Comparison of ENCODE assay signal across 1 cellular context in the genomic region with DNA sequence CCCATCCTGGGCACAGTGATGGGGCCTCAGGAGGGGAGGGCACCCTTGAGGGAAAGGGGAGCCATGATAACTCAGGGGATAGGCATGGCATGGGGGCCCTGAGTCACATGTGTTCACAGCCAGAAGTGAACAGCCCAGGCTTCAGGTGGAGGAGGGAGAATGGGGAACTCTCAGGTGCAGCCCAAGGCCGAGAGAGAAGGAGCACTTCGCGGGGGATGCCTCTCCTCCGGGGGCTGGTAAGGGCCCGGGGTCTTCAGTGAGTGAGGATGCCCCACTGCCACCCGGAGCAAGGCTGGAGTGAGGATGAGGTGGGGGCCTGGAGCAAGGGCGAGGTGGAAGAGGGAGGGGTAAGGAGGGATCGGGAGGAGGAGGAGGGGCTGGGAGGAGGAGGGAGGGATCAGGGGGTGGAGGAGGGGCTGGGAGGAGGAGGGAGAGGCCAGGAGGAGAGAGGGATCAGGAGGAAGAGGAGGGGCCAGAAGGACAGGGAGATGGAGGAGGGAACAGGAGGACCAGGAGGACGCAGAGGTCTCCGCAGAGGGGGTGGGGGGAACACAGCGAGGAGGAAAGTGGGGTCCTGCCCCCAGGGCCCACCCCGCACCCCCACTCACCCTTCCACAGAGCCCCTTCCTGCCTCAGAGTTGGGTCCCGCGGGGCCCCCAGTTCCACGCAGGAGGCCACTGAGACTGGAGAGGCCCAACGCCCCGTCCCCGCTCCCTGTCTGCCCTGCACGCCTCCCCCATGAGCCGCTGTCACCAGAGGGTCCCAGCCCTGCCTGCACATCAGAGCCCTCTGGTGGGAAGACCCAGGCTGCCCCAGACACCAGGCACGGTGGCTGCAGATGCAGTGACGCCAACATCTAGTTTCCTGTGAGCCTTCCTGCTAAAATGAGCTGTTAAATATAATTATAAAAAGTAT.
TF ChIP-seq lines count a peak whose summit lies in the region.

No MANE protein-coding gene starts in this region.

TF ChIP-seq in GM23338, 12 proteins besides CTCF, POLR2A, EP300 and RAD21 (continued from another document):
- TF ChIP-seq, protein P1, sequence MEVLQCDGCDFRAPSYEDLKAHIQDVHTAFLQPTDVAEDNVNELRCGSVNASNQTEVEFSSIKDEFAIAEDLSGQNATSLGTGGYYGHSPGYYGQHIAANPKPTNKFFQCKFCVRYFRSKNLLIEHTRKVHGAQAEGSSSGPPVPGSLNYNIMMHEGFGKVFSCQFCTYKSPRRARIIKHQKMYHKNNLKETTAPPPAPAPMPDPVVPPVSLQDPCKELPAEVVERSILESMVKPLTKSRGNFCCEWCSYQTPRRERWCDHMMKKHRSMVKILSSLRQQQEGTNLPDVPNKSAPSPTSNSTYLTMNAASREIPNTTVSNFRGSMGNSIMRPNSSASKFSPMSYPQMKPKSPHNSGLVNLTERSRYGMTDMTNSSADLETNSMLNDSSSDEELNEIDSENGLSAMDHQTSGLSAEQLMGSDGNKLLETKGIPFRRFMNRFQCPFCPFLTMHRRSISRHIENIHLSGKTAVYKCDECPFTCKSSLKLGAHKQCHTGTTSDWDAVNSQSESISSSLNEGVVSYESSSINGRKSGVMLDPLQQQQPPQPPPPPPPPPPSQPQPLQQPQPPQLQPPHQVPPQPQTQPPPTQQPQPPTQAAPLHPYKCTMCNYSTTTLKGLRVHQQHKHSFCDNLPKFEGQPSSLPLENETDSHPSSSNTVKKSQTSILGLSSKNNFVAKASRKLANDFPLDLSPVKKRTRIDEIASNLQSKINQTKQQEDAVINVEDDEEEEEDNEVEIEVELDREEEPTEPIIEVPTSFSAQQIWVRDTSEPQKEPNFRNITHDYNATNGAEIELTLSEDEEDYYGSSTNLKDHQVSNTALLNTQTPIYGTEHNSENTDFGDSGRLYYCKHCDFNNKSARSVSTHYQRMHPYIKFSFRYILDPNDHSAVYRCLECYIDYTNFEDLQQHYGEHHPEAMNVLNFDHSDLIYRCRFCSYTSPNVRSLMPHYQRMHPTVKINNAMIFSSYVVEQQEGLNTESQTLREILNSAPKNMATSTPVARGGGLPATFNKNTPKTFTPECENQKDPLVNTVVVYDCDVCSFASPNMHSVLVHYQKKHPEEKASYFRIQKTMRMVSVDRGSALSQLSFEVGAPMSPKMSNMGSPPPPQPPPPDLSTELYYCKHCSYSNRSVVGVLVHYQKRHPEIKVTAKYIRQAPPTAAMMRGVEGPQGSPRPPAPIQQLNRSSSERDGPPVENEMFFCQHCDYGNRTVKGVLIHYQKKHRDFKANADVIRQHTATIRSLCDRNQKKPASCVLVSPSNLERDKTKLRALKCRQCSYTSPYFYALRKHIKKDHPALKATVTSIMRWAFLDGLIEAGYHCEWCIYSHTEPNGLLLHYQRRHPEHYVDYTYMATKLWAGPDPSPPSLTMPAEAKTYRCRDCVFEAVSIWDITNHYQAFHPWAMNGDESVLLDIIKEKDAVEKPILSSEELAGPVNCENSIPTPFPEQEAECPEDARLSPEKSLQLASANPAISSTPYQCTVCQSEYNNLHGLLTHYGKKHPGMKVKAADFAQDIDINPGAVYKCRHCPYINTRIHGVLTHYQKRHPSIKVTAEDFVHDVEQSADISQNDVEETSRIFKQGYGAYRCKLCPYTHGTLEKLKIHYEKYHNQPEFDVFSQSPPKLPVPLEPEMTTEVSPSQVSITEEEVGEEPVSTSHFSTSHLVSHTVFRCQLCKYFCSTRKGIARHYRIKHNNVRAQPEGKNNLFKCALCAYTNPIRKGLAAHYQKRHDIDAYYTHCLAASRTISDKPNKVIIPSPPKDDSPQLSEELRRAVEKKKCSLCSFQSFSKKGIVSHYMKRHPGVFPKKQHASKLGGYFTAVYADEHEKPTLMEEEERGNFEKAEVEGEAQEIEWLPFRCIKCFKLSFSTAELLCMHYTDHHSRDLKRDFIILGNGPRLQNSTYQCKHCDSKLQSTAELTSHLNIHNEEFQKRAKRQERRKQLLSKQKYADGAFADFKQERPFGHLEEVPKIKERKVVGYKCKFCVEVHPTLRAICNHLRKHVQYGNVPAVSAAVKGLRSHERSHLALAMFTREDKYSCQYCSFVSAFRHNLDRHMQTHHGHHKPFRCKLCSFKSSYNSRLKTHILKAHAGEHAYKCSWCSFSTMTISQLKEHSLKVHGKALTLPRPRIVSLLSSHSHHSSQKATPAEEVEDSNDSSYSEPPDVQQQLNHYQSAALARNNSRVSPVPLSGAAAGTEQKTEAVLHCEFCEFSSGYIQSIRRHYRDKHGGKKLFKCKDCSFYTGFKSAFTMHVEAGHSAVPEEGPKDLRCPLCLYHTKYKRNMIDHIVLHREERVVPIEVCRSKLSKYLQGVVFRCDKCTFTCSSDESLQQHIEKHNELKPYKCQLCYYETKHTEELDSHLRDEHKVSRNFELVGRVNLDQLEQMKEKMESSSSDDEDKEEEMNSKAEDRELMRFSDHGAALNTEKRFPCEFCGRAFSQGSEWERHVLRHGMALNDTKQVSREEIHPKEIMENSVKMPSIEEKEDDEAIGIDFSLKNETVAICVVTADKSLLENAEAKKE (CRISPR knock-in tag; IDR thresholded peaks at IDR 0.05): no peak
- no peak for TF ChIP-seq JUNB (IDR thresholded peaks at IDR 0.05; ENCODE audit: unreplicated experiment)
- TF ChIP-seq POLR2AphosphoS5 (IDR thresholded peaks at IDR 0.05; ENCODE audit: low read depth): no peak
TF ChIP-seq in GM23338: peak in this region for 0.
